In genomic region chr17:34638526-34639260, GRCh38 we compare ENCODE assay signal across 12 cellular contexts. TPM values are rescaled to one million over a fixed set of nuclear protein-coding genes. Genes with fewer than 3 reads are reported as not detected.
A peak's percentile ranks its signal among the peaks of the same experiment; 100 is the strongest.
DNase-seq lines count a peak whose midpoint lies in the region; ATAC-seq and TF ChIP-seq lines count a peak whose summit lies in the region.
"Had no signal": no experiment of that assay in that cellular context is flagged by ENCODE, and none has a peak within 500 bp of the region (broad histone marks: within the 10 kb centered on the region; RNA-seq: fewer than 3 reads in every experiment).

No MANE protein-coding gene starts in this region.

- H3K4me3 ChIP-seq in KMS-11 (IDR thresholded peaks at IDR 0.05; ENCODE audit: insufficient read depth, low read depth, low read length) (no peak overlapping the region), colonic mucosa (peak overlapping the region; percentile 31), neural progenitor cell (no peak overlapping the region)
- H3K4me3 ChIP-seq: cardiac muscle cell had no signal

- intact Hi-C loops in CD4-positive, alpha-beta T cell (cut with DNase I, micrococcal nuclease) = loop anchor here (1.0 to 5.0 kb wide), 6 partner anchors 51 to 479 kb away; partner anchors contain the start of gene RAD51D (in 1 of the 2)
- intact Hi-C loops in colonic mucosa (cut with DNase I) = loop anchor here (2.0 to 5.0 kb wide), 2 partner anchors 96 to 218 kb away; no protein-coding TSS in a partner anchor

- H3K9ac ChIP-seq in KMS-11 = no peak overlapping the region
- no peak overlapping the region for H3K9ac ChIP-seq in colonic mucosa (ENCODE audit: low read depth in 2 of 2, low read length in 2 of 2)
- H3K9ac ChIP-seq in neural progenitor cell = no peak overlapping the region

- H2AFZ ChIP-seq in KMS-11 (ENCODE audit: low read depth) (peak overlapping the region; percentile 64), neural progenitor cell (replicated peaks) (peak overlapping the region; percentile 86)

- H3K27me3 Mint-ChIP-seq in CD4-positive, alpha-beta T cell = peaks cover 14% of the 10 kb centered on the region
- H3K27me3 Mint-ChIP-seq in neural progenitor cell (ENCODE audit: insufficient read depth, low read depth) = peaks cover 9% of the 10 kb centered on the region

- H4K20me1 ChIP-seq in KMS-11 (ENCODE audit: insufficient read depth) = no peaks in the 10 kb centered on the region
- no peaks in the 10 kb centered on the region for H4K20me1 ChIP-seq in neural progenitor cell (ENCODE audit: low read depth)

- no peaks in the 10 kb centered on the region for H3F3A ChIP-seq in neural progenitor cell (ENCODE audit: low read depth)

- H3K9me3 Mint-ChIP-seq in CD4-positive, alpha-beta T cell = no peaks in the 10 kb centered on the region
- no peaks in the 10 kb centered on the region for H3K9me3 Mint-ChIP-seq in neural progenitor cell
- H3K9me3 Mint-ChIP-seq: activated naive CD8-positive, alpha-beta T cell treated with anti-CD3 and anti-CD28 coated beads, Interleukin-2, amount 10 ng/mL, durations not matched to agents 7 days and 5 days had no signal

- H3K36me3 Mint-ChIP-seq in CD4-positive, alpha-beta T cell (ENCODE audit: low read depth) = no peaks in the 10 kb centered on the region
- no peaks in the 10 kb centered on the region for H3K36me3 Mint-ChIP-seq in neural progenitor cell
- H3K36me3 Mint-ChIP-seq: activated naive CD8-positive, alpha-beta T cell treated with anti-CD3 and anti-CD28 coated beads, Interleukin-2, amount 10 ng/mL, durations not matched to agents 7 days and 5 days had no signal

- peaks cover 6% of the 10 kb centered on the region for H3K4me1 Mint-ChIP-seq in CD4-positive, alpha-beta T cell (ENCODE audit: low read depth)
- peaks cover 3% of the 10 kb centered on the region for H3K4me1 Mint-ChIP-seq in neural progenitor cell
- H3K4me1 Mint-ChIP-seq: activated naive CD8-positive, alpha-beta T cell treated with anti-CD3 and anti-CD28 coated beads, Interleukin-2, amount 10 ng/mL, durations not matched to agents 7 days and 5 days had no signal

- H3K27ac ChIP-seq in CD4-positive, alpha-beta T cell (ENCODE audit: low read depth, low read length) = no peak overlapping the region
- H3K27ac ChIP-seq in KMS-11 (no peak overlapping the region), colonic mucosa (no peak overlapping the region), neural progenitor cell (no peak overlapping the region)
- H3K27ac ChIP-seq: cardiac muscle cell, thyroid gland had no signal

- CTCF ChIA-PET in CD4-positive, alpha-beta T cell (lab: Charles Lee) = interaction anchor here (1.0 to 1.5 kb wide), 3 partner anchors 9 to 416 kb away, joined by 3 to 8 read pairs (median 4); partner anchors contain the start of gene LIG3

- H3K4me2 ChIP-seq in KMS-11 (peak overlapping the region; percentile 48; the same call in 1 of the 2 replicates), neural progenitor cell (no peak overlapping the region)

- H3K4me1 ChIP-seq in KMS-11 (ENCODE audit: low read depth, poor library complexity, severe bottlenecking) (no peaks in the 10 kb centered on the region), colonic mucosa (peaks cover 6% of the 10 kb centered on the region), neural progenitor cell (no peaks in the 10 kb centered on the region)

- H3K27ac Mint-ChIP-seq in CD4-positive, alpha-beta T cell = peak overlapping the region; percentile 14
- H3K27ac Mint-ChIP-seq in neural progenitor cell = no peak overlapping the region
- H3K27ac Mint-ChIP-seq: activated naive CD8-positive, alpha-beta T cell treated with anti-CD3 and anti-CD28 coated beads, Interleukin-2, amount 10 ng/mL, durations not matched to agents 7 days and 5 days had no signal

- no peaks in the 10 kb centered on the region for H3K36me3 ChIP-seq in KMS-11 (ENCODE audit: insufficient read depth)
- no peaks in the 10 kb centered on the region for H3K36me3 ChIP-seq in colonic mucosa
- H3K36me3 ChIP-seq in neural progenitor cell = no peaks in the 10 kb centered on the region
- H3K36me3 ChIP-seq: cardiac muscle cell, thyroid gland had no signal

- peak overlapping the region; percentile 87 for H3K4me3 Mint-ChIP-seq in CD4-positive, alpha-beta T cell
- no peak overlapping the region for H3K4me3 Mint-ChIP-seq in neural progenitor cell

- no peaks in the 10 kb centered on the region for H3K27me3 ChIP-seq in CD4-positive, alpha-beta T cell (ENCODE audit: control insufficient read depth, insufficient read depth, low read length)
- H3K27me3 ChIP-seq in KMS-11 (ENCODE audit: insufficient read depth, low read depth) (peaks cover 11% of the 10 kb centered on the region; the same call in 1 of the 2 replicates), colonic mucosa (peaks cover 20% of the 10 kb centered on the region), neural progenitor cell (peaks cover 78% of the 10 kb centered on the region)
- H3K27me3 ChIP-seq: cardiac muscle cell had no signal

- H3K79me2 ChIP-seq in KMS-11 (ENCODE audit: insufficient read depth, low read depth) (no peaks in the 10 kb centered on the region), neural progenitor cell (ENCODE audit: low read depth) (no peaks in the 10 kb centered on the region)

- H3K9me3 ChIP-seq in CD4-positive, alpha-beta T cell (ENCODE audit: control insufficient read depth, low read length) = no peaks in the 10 kb centered on the region
- H3K9me3 ChIP-seq in colonic mucosa = no peaks in the 10 kb centered on the region
- H3K9me3 ChIP-seq in neural progenitor cell (ENCODE audit: low read depth) = no peaks in the 10 kb centered on the region
- H3K9me3 ChIP-seq: Caco-2, thyroid gland had no signal

- POLR2A ChIA-PET in CD4-positive, alpha-beta T cell (lab: Charles Lee) = interaction anchor here (1.4 to 1.5 kb wide), 2 partner anchors 11 to 15 kb away, joined by 3 read pairs; no protein-coding TSS in a partner anchor

- no peak for DNase-seq in CD4-positive, alpha-beta T cell
- DNase-seq in colonic mucosa (no peak), neural progenitor cell (ENCODE audit: low spot score) (no peak), NCI-H2107 (lab: John Stamatoyannopoulos, UW) (no peak), NCI-H1436 (lab: John Stamatoyannopoulos, UW) (no peak)

- no peak for TF ChIP-seq CTCF in CD4-positive, alpha-beta T cell (IDR thresholded peaks at IDR 0.05)
- TF ChIP-seq CTCF in KMS-11 (conservative IDR thresholded peaks at IDR 0.05; ENCODE audit: low read depth, low read length) = peak; percentile 39
- peak; percentile 22 for TF ChIP-seq CTCF in colonic mucosa (IDR thresholded peaks at IDR 0.05)
- peak; percentile 3 for TF ChIP-seq CTCF in neural progenitor cell (IDR thresholded peaks at IDR 0.05)

- ATAC-seq in CD4-positive, alpha-beta T cell (ENCODE audit: poor library complexity) = no peak
- no peak for ATAC-seq in HG02798 (IDR thresholded peaks at IDR 0.05; ENCODE audit: poor library complexity, unreplicated experiment)

RNA-seq across cellular contexts. Expression of gene TMEM132E, which starts 59.3 kb away (rescaled TPM):
- under 1 TPM in 1 of 2 experiments, not detected in 1; 0.05 TPM for total RNA-seq in CD4-positive, alpha-beta T cell
- total RNA-seq in colonic mucosa = under 1 TPM; 0.10 to 0.11 TPM
- 0.21 and 0.43 TPM in 2 replicates for total RNA-seq in neural progenitor cell (ENCODE audit: low replicate concordance)
- total RNA-seq: pulmonary artery endothelial cell had no signal
